Comparison of ENCODE assay signal across 12 cellular contexts in genomic region chr1:225921734-225922709, GRCh38. TPM values are rescaled to one million over a fixed set of nuclear protein-coding genes. Genes with fewer than 3 reads are reported as not detected.
DNase-seq lines count a peak whose midpoint lies in the region; ATAC-seq and TF ChIP-seq lines count a peak whose summit lies in the region.
"Had no signal": no experiment of that assay in that cellular context is flagged by ENCODE, and none has a peak within 500 bp of the region (broad histone marks: within the 10 kb centered on the region; RNA-seq: fewer than 3 reads in every experiment).

No MANE protein-coding gene starts in this region.

- H2AFZ ChIP-seq in ACC112 (ENCODE audit: low read length, unreplicated experiment), result no peak overlapping the region
- H2AFZ ChIP-seq in H9 (ENCODE audit: low read length), result no peak overlapping the region

- H3K36me3 ChIP-seq in ACC112 (ENCODE audit: insufficient read depth, low read length), result no peaks in the 10 kb centered on the region

- no peak overlapping the region for H3K4ac ChIP-seq in H9 (ENCODE audit: low read depth, low read length)

- H4K91ac ChIP-seq in H9 (ENCODE audit: insufficient read length, low read depth, low read length), result no peak overlapping the region

- no peak overlapping the region for H3K14ac ChIP-seq in H9 (ENCODE audit: insufficient read depth, low read length)

- H3K27me3 ChIP-seq in ACC112 (ENCODE audit: insufficient read depth, low read length) (no peaks in the 10 kb centered on the region), H9 (ENCODE audit: insufficient read depth, low read length) (no peaks in the 10 kb centered on the region)

- H3K9me3 Mint-ChIP-seq in H9 (no peaks in the 10 kb centered on the region), immature natural killer cell (no peaks in the 10 kb centered on the region)

- H3K4me3 Mint-ChIP-seq in H9, result peak overlapping the region; percentile 96 to 98; a peak in 3 of 5 replicates
- peak overlapping the region; percentile 93 to 96 (median 94) for H3K4me3 Mint-ChIP-seq in immature natural killer cell
- no peak overlapping the region for H3K4me3 Mint-ChIP-seq in T-helper 17 cell

- no peak overlapping the region for H3T11ph ChIP-seq in H9 (ENCODE audit: low read length)

- no peak for TF ChIP-seq CTCF in H9 (conservative IDR thresholded peaks at IDR 0.05)

- peaks cover 3% of the 10 kb centered on the region for H4K20me1 ChIP-seq in H9 (ENCODE audit: control insufficient read depth, insufficient read depth, insufficient read length)

- TF ChIP-seq POLR2A in Raji (IDR thresholded peaks at IDR 0.05; ENCODE audit: insufficient read depth, low read depth, low read length), result peak; percentile 22; the same call in 1 of the 2 replicates

- H3K79me2 ChIP-seq in ACC112 (ENCODE audit: control insufficient read depth, insufficient read depth, low read length, unreplicated experiment) (peaks cover 26% of the 10 kb centered on the region), H9 (ENCODE audit: insufficient read depth, low read length) (peaks cover 5% of the 10 kb centered on the region; the same call in 1 of the 2 replicates)

- no peak for DNase-seq in H9
- DNase-seq in immature natural killer cell, result no peak
- no peak for DNase-seq in SIG-M5 treated with dmso at 0.1 percent for 504 hours (lab: John Stamatoyannopoulos, UW; ENCODE audit: unreplicated experiment)
- no peak for DNase-seq in T-helper 17 cell
- DNase-seq in retina, result no peak
- DNase-seq: activated gamma-delta T cell; NCI-H526 treated with DMSO at 0.1 percent for 48 hours; stimulated activated CD4-positive, alpha-beta T cell treated with anti-CD3 and anti-CD28 coated beads, Interleukin-2, amount 100 ng/mL, for 24 hours had no signal

- H3K27me3 Mint-ChIP-seq in H9 (ENCODE audit: low read depth) (no peaks in the 10 kb centered on the region), immature natural killer cell (ENCODE audit: low read depth in 3 of 3) (peaks cover 0 to 11% (median 5%) of the 10 kb centered on the region in 3 donors), T-helper 17 cell (no peaks in the 10 kb centered on the region)

- H3K4me2 ChIP-seq in H9 (ENCODE audit: insufficient read depth, insufficient read length, low read length), result peak overlapping the region; percentile 79

- ATAC-seq in HG02852 (IDR thresholded peaks at IDR 0.05; ENCODE audit: unreplicated experiment) (no peak), T-helper 17 cell (no peak)

- no peak overlapping the region for H4K8ac ChIP-seq in H9 (replicated peaks; ENCODE audit: insufficient read length, low read depth, low read length)

- H4K5ac ChIP-seq in H9 (ENCODE audit: insufficient read length, low read depth, low read length), result no peak overlapping the region

- H2BK12ac ChIP-seq in H9 (ENCODE audit: insufficient read length, low read depth, low read length), result no peak overlapping the region

- H3K4me1 Mint-ChIP-seq in H9, result peaks cover 12 to 19% of the 10 kb centered on the region in 2 experiments
- H3K4me1 Mint-ChIP-seq in immature natural killer cell, result peaks cover 28 to 31% of the 10 kb centered on the region in 2 donors
- H3K4me1 Mint-ChIP-seq in T-helper 17 cell, result peaks cover 15% of the 10 kb centered on the region

- H2AK5ac ChIP-seq in H9 (ENCODE audit: insufficient read length, low read length), result no peak overlapping the region

- H2BK120ac ChIP-seq in H9 (ENCODE audit: low read depth, low read length, poor library complexity, severe bottlenecking), result no peak overlapping the region

- H3K27ac Mint-ChIP-seq in H9, result no peak overlapping the region
- H3K27ac Mint-ChIP-seq in immature natural killer cell, result peak overlapping the region in 3 of 6 donors; percentile 35 to 91 (median 77)
- no peak overlapping the region for H3K27ac Mint-ChIP-seq in T-helper 17 cell

- H3K23ac ChIP-seq in H9 (ENCODE audit: insufficient read length, low read depth, low read length), result no peak overlapping the region

- H3K56ac ChIP-seq in H9 (ENCODE audit: insufficient read length, low read depth, low read length), result no peak overlapping the region

- no peaks in the 10 kb centered on the region for H3K79me1 ChIP-seq in H9 (ENCODE audit: insufficient read depth, low read depth, low read length, poor library complexity, severe bottlenecking)

- no peak overlapping the region for H3K18ac ChIP-seq in H9 (ENCODE audit: insufficient read length, low read depth, low read length)

- no peak overlapping the region for H2BK20ac ChIP-seq in H9 (ENCODE audit: low read depth, low read length, poor library complexity, severe bottlenecking)

- H2BK5ac ChIP-seq in H9 (ENCODE audit: insufficient read length, low read length), result no peak overlapping the region

- H3K27ac ChIP-seq in ACC112 (ENCODE audit: low read depth, low read length), result no peak overlapping the region
- no peak overlapping the region for H3K27ac ChIP-seq in H9 (ENCODE audit: insufficient read length, low read depth, low read length)

- H3K9ac ChIP-seq in H9 (ENCODE audit: extremely low read depth, insufficient read length, low read length), result peak overlapping the region; percentile 15

- H2BK15ac ChIP-seq in H9 (ENCODE audit: low read depth, low read length), result no peak overlapping the region

- H3K4me1 ChIP-seq in ACC112 (ENCODE audit: control insufficient read depth, insufficient read depth, low read length, unreplicated experiment), result peaks cover 19% of the 10 kb centered on the region
- H3K4me1 ChIP-seq in H9 (ENCODE audit: insufficient read depth, low read length), result no peaks in the 10 kb centered on the region

- peak overlapping the region; percentile 99; the same call in 1 of the 2 replicates for H3K4me3 ChIP-seq in ACC112 (ENCODE audit: low read depth, low read length)

- peaks cover 4% of the 10 kb centered on the region for H3K23me2 ChIP-seq in H9 (ENCODE audit: insufficient read length, low read depth, low read length, poor library complexity, severe bottlenecking)

- no peaks in the 10 kb centered on the region for H3K9me3 ChIP-seq in H9 (ENCODE audit: control insufficient read depth, low read depth, low read length)
- no peaks in the 10 kb centered on the region for H3K9me3 ChIP-seq in T-helper 17 cell (ENCODE audit: control insufficient read depth, low read length, poor library complexity, severe bottlenecking)
- H3K9me3 ChIP-seq: HAP-1 had no signal

- WGBS in H9 (ENCODE audit: extremely low coverage, insufficient read length, low lambda C conversion rate), result no CpG with 5 or more reads among the region's 23 CpGs

- H3K36me3 Mint-ChIP-seq in H9 (ENCODE audit: insufficient read depth in 1 of 3, low read depth in 3 of 3), result peaks cover 46 to 62% (median 55%) of the 10 kb centered on the region in 3 experiments; a peak in 6 of 7 replicates
- H3K36me3 Mint-ChIP-seq in immature natural killer cell, result peaks cover 1 to 18% (median 3%) of the 10 kb centered on the region in 3 donors
- H3K36me3 Mint-ChIP-seq in T-helper 17 cell (ENCODE audit: low read depth), result no peaks in the 10 kb centered on the region

RNA-seq across cellular contexts. Expression of gene PYCR2, which starts 2.0 kb away (rescaled TPM):
- total RNA-seq in H9 (2021) (104 TPM in 2 replicates), T-helper 17 cell (10 to 100 TPM; 48.1 to 53.7 TPM)
- 100 to 1,000 TPM in 1 of 3 donors, 10 to 100 TPM in 2; 62.0 to 106 (median 72.0) TPM for polyA plus RNA-seq in immature natural killer cell

RNA-seq across cellular contexts. Expression of gene LEFTY2, which starts 19.0 kb away (rescaled TPM):
- total RNA-seq in H9 (2021), result 16.3 and 16.9 TPM in 2 replicates
- polyA plus RNA-seq in immature natural killer cell, result not detected
- total RNA-seq in T-helper 17 cell, result not detected

RNA-seq across cellular contexts. Expression of gene LEFTY1, which starts 33.1 kb away (rescaled TPM):
- 102 and 107 TPM in 2 replicates for total RNA-seq in H9 (2021)
- not detected for polyA plus RNA-seq in immature natural killer cell
- under 1 TPM in 1 of 2 donors, not detected in 1; 0.68 TPM for total RNA-seq in T-helper 17 cell

RNA-seq across cellular contexts. Expression of gene TMEM63A, which starts 39.8 kb away (rescaled TPM):
- total RNA-seq in H9 (2021) (75.7 and 80.7 TPM in 2 replicates), T-helper 17 cell (100 to 1,000 TPM; 269 to 280 TPM)
- 10 to 100 TPM; 10.1 to 27.4 (median 11.1) TPM for polyA plus RNA-seq in immature natural killer cell

Comparison
In these comparisons a context has a peak if more than half of its experiments do, and no peak if none do; other contexts are left out.
1. RNA of gene LEFTY2, which starts 19.0 kb away (total RNA-seq): 16.3 to 16.9 TPM in H9; not detected in T-helper 17 cell; every median in the first group is over 10 times any median in the second.
2. RNA of gene LEFTY1, which starts 33.1 kb away (total RNA-seq): 102 to 107 TPM in H9; 0.68 TPM in T-helper 17 cell; every median in the first group is over 10 times any median in the second.